8 cellular contexts compared by ENCODE assay signal in the genomic region with DNA sequence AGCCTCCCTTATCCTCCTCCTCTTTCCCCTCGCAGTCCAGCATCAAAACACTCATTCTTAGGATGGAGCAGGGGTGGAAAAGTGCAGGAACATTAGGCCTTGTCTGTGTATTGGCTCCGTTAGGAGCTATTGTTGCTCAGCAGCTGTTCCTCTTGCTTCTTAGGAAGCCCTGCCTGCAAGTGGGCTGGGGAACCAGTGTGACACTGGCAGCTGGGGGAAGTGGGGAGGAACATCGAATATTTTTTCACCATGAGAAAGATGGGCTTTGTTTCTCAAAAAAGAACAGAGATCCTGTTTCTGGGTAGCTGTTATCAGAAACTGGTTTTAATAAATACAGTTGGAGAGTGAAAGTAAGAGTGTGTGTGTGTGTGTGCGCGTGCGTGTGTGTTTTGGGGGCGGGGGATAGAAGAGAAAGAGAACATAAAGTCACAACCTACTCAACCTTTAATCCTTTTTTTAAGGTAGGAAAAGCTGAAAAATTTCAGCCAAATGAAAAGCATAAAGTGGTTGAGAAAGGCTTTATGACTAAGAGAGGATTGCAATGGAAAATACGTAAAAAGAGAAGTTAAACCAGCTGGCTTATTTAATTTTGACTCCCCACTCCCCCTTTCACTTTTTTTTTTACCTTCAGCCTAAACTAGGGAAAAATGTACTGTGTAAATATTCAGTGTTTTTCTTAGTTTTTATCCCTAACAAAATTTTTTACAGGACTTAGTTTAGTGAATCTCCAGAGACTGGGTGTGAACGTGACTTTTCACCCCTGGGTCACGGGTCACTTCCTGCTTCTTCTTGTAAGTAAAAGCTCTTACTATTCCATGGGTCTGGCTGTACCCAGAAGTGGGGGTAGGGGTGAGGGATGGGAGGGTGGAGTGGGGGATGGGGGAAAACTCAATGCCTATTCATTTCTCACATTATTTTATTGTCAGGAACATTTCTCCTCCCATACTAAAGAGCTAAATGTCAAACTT.
A peak's percentile ranks its signal among the peaks of the same experiment; 100 is the strongest.
DNase-seq lines count a peak whose midpoint lies in the region; ATAC-seq and TF ChIP-seq lines count a peak whose summit lies in the region.

No MANE protein-coding gene starts in this region.

- H3K9ac ChIP-seq in rectal smooth muscle tissue (ENCODE audit: low read length), result peak overlapping the region; percentile 8

- DNase-seq in NCI-H748 (lab: John Stamatoyannopoulos, UW; ENCODE audit: unreplicated experiment) (peak; percentile 60), NCI-H748 treated with DMSO at 0.1 percent for 48 hours (lab: John Stamatoyannopoulos, UW) (no peak), NCI-H2107 (lab: John Stamatoyannopoulos, UW) (peak; percentile 35), Right ventricle myocardium superior (peak; percentile 76), omental fat pad (ENCODE audit: low spot score) (no peak), RPMI8226 (no peak)
- peak; percentile 42 for DNase-seq in activated T-helper 9 cell treated with anti-CD3 and anti-CD28 coated beads, Interleukin-2, amount 50 U/mL, for 16 hours (ENCODE audit: low read depth)

- intact Hi-C loops in Right ventricle myocardium superior (cut with DNase I), result no loop called here

- peaks cover 24% of the 10 kb centered on the region for H3K4me1 ChIP-seq in rectal smooth muscle tissue (ENCODE audit: control insufficient read depth, insufficient read depth, low read length)

- TF ChIP-seq CTCF in omental fat pad (IDR thresholded peaks at IDR 0.05), result no peak

- peak overlapping the region; percentile 65 for H3K27ac ChIP-seq in rectal smooth muscle tissue (ENCODE audit: low read depth, low read length)

- H3K4me3 ChIP-seq in rectal smooth muscle tissue (ENCODE audit: low read length), result peak overlapping the region; percentile 17

- H3K27me3 ChIP-seq in rectal smooth muscle tissue (ENCODE audit: control insufficient read depth, insufficient read depth, low read length), result no peaks in the 10 kb centered on the region

- ATAC-seq in Right ventricle myocardium superior (ENCODE audit: poor library complexity) (peak; percentile 73), omental fat pad (ENCODE audit: low FRiP score) (no peak)

- no peaks in the 10 kb centered on the region for H3K36me3 ChIP-seq in rectal smooth muscle tissue (ENCODE audit: control insufficient read depth, insufficient read depth, low read length)

Comparison
In these comparisons a context has a peak if more than half of its experiments do, and no peak if none do; other contexts are left out.
1. DNase-seq: peak in NCI-H748 (single experiment), NCI-H2107 (single experiment), activated T-helper 9 cell treated with anti-CD3 and anti-CD28 coated beads, Interleukin-2, amount 50 U/mL, for 16 hours (single experiment) and Right ventricle myocardium superior (single experiment); none in NCI-H748 treated with DMSO at 0.1 percent for 48 hours (single experiment), omental fat pad (single experiment) and RPMI8226 (single experiment).